In genomic region chr12:69231479-69231878, GRCh38 we compare ENCODE assay signal across 29 cellular contexts.
"Had no signal": no experiment of that assay in that cellular context is flagged by ENCODE, and none has a peak within 500 bp of the region (broad histone marks: within the 10 kb centered on the region; RNA-seq: fewer than 3 reads in every experiment).

No MANE protein-coding gene starts in this region.

- H3K27ac Mint-ChIP-seq: dendritic cell treated with granulocyte-macrophage colony-stimulating factor and Interleukin-4, amounts not matched to agents 40 ng/mL and 50 ng/mL, for 4 days; effector memory CD8-positive, alpha-beta T cell; endodermal cell had no signal

- ATAC-seq: effector memory CD8-positive, alpha-beta T cell; esophagus mucosa; foreskin keratinocyte; gastrocnemius medialis; gastroesophageal sphincter; heart left ventricle; heart right ventricle had no signal

- H3K9me3 ChIP-seq: colonic mucosa, gastrocnemius medialis had no signal

- H3K36me3 ChIP-seq: colonic mucosa, esophagus muscularis mucosa, esophagus squamous epithelium, gastrocnemius medialis, gastroesophageal sphincter, heart left ventricle, heart right ventricle had no signal

- H3K4me3 ChIP-seq: colonic mucosa, coronary artery, dorsolateral prefrontal cortex, esophagus muscularis mucosa, esophagus squamous epithelium, gastrocnemius medialis, gastroesophageal sphincter, heart left ventricle, heart right ventricle had no signal

- H3K4me3 Mint-ChIP-seq: dendritic cell treated with granulocyte-macrophage colony-stimulating factor and Interleukin-4, amounts not matched to agents 40 ng/mL and 50 ng/mL, for 4 days; effector memory CD8-positive, alpha-beta T cell; endodermal cell had no signal

- H3K4me1 Mint-ChIP-seq: endodermal cell had no signal

- H3K4me1 ChIP-seq: colonic mucosa, esophagus muscularis mucosa, esophagus squamous epithelium, foreskin keratinocyte, gastrocnemius medialis, gastroesophageal sphincter, heart left ventricle, heart right ventricle had no signal

- H3K27ac ChIP-seq: colonic mucosa, coronary artery, dorsolateral prefrontal cortex, epithelial cell of prostate, esophagus muscularis mucosa, esophagus squamous epithelium, foreskin keratinocyte, gastrocnemius medialis, gastroesophageal sphincter, heart left ventricle, heart right ventricle had no signal

- H3K27me3 Mint-ChIP-seq: dendritic cell treated with granulocyte-macrophage colony-stimulating factor and Interleukin-4, amounts not matched to agents 40 ng/mL and 50 ng/mL, for 4 days; effector memory CD8-positive, alpha-beta T cell had no signal

- DNase-seq: colonic mucosa; cortex of kidney; dermis blood vessel endothelial cell; dorsolateral prefrontal cortex; effector CD4-positive, alpha-beta T cell; effector CD8-positive, alpha-beta T cell; effector memory CD4-positive, alpha-beta T cell; effector memory CD8-positive, alpha-beta T cell; endodermal cell; erythroblast; esophagus squamous epithelium; foreskin fibroblast; foreskin keratinocyte; foreskin melanocyte; gastrocnemius medialis; glutamatergic neuron; head of caudate nucleus; heart left ventricle; heart right ventricle had no signal

- H3K27me3 ChIP-seq: colonic mucosa, dorsolateral prefrontal cortex, esophagus muscularis mucosa, esophagus squamous epithelium, foreskin keratinocyte, gastrocnemius medialis, gastroesophageal sphincter, heart left ventricle, heart right ventricle had no signal

- FAIRE-seq: colon, endometrium, endothelial cell of umbilical vein, frontal cortex had no signal
